Comparison of ENCODE assay signal across 1 cellular context in the genomic region with DNA sequence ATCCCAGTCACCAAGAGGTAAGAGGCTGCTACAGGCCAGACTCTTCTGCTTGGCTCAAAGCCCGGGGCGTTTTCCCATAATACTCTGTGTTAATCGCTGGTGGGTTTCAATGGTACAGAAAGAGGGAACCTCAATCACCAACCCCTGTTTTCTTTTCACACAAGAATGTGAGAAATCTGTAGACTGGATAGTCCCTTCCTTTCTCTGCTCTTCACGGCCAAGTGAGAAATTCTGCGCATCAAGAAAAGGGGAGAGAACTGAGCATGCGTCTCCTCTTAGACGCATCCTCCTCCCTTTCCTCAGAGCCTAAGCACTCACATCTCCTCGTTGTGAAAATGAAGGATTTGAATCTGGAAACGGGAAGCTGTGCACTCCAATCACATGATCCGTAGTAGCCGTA.
TF ChIP-seq lines count a peak whose summit lies in the region.

No MANE protein-coding gene starts in this region.

TF ChIP-seq in IMR-90, 13 proteins besides CTCF, POLR2A, EP300 and RAD21 (continued from another document):
- TF ChIP-seq NFE2L2 (IDR thresholded peaks at IDR 0.05; ENCODE audit: low read depth, low read length) = no peak
- no peak for TF ChIP-seq FOS (IDR thresholded peaks at IDR 0.05; ENCODE audit: low read depth, low read length)
- TF ChIP-seq RFX5 (IDR thresholded peaks at IDR 0.05; ENCODE audit: low read depth, low read length) = no peak
